7 cellular contexts compared by ENCODE assay signal in the genomic region with DNA sequence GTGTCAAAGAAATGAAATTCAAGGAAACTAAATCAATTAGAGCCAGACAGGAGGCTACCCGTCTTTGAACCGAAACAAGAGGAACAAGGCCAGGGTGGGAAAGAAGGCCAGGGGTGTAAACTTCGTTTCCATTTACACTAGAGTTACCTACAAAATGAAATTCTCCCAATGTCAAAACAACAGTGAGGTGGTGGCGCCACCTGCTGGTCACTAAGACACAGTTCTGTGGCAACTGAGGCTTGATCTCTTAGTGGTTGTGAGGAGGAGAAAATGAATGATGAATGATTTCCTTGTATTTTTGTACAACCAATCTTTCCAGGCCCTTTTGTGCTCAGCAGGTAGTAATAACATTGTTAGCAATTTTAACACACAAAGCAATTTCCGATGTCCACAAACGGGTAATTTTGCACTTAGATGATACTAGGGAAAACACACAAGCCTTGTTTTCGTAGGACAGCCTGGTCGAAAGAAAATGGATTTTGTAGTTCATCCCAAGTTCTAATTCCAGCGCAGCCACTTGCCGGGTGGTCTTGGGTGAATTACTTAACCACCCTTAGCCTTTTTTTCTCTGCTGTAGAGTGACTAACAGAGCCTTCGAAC. TPM values are rescaled to one million over a fixed set of nuclear protein-coding genes. Genes with fewer than 3 reads are reported as not detected.
DNase-seq lines count a peak whose midpoint lies in the region; ATAC-seq lines count a peak whose summit lies in the region.

No MANE protein-coding gene starts in this region.

- DNase-seq in HT-29 (ENCODE audit: low spot score), result peak; percentile 67
- DNase-seq in NOMO-1 treated with DMSO at 0.1 percent for 48 hours (lab: John Stamatoyannopoulos, UW; ENCODE audit: unreplicated experiment), result peak; percentile 64
- peak in 2 of 3 experiments; percentile 32 to 59 for DNase-seq in activated CD8-positive, alpha-beta memory T cell treated with anti-CD3 and anti-CD28 coated beads for 48 hours (ENCODE audit: low read depth in 2 of 3, low spot score in 2 of 3)
- peak; percentile 48 for DNase-seq in epidermal melanocyte (ENCODE audit: insufficient read length, low spot score)
- peak; percentile 60 for DNase-seq in mucosa of gallbladder (ENCODE audit: low spot score)
- peak; percentile 85 for DNase-seq in stimulated activated CD8-positive, alpha-beta memory T cell treated with anti-CD3 and anti-CD28 coated beads, Interleukin-4, amount 100 ng/mL, for 48 hours

- peak; percentile 74 for ATAC-seq in GM18498 (IDR thresholded peaks at IDR 0.05; ENCODE audit: unreplicated experiment)

RNA-seq across cellular contexts. Expression of a gene that starts 54.8 kb away (rescaled TPM):
- 118 and 126 TPM in 2 replicates for total RNA-seq in HT-29 (2014; rRNA removed; shearing (Covaris generic))
- 344 TPM for total RNA-seq in mucosa of gallbladder

Comparison
In these comparisons a context has a peak if more than half of its experiments do, and no peak if none do; other contexts are left out.
1. Peak in every context shown above with its lines: DNase-seq and ATAC-seq.